15 cellular contexts compared by ENCODE assay signal in genomic region chr4:94559351-94559806, GRCh38.
DNase-seq lines count a peak whose midpoint lies in the region; ATAC-seq and TF ChIP-seq lines count a peak whose summit lies in the region.
"Had no signal": no experiment of that assay in that cellular context is flagged by ENCODE, and none has a peak within 500 bp of the region (broad histone marks: within the 10 kb centered on the region; RNA-seq: fewer than 3 reads in every experiment).

No MANE protein-coding gene starts in this region.

- ATAC-seq in HG03439 (IDR thresholded peaks at IDR 0.05; ENCODE audit: unreplicated experiment), result no peak
- ATAC-seq: activated T-cell treated with anti-CD3 and anti-CD28 coated beads, Interleukin-2, amount 50 U/mL, for 4 hours had no signal

- no peaks in the 10 kb centered on the region for H3K9me2 ChIP-seq in GM23248 (ENCODE audit: insufficient read depth)

- H3K4me2 ChIP-seq in GM23248 (ENCODE audit: unreplicated experiment), result peak overlapping the region; percentile 71
- H3K4me2 ChIP-seq: BLaER1 treated with 17β-estradiol and CSF1 and Interleukin-3, amounts not matched to agents 10 nM and 100 nM had no signal

- no peaks in the 10 kb centered on the region for H3K4me1 Mint-ChIP-seq in CD14-positive monocyte

- in situ Hi-C loops in GM23248 (cut with MboI), result no loop called here

- no peak overlapping the region for H2AFZ ChIP-seq in GM23248

- no peaks in the 10 kb centered on the region for H3K27me3 Mint-ChIP-seq in CD14-positive monocyte (ENCODE audit: low read depth in 3 of 3)

- no peaks in the 10 kb centered on the region for H3K36me3 ChIP-seq in GM23248 (ENCODE audit: low read depth)
- no peaks in the 10 kb centered on the region for H3K36me3 ChIP-seq in adipocyte (ENCODE audit: control insufficient read depth, insufficient read depth, low read length, severe bottlenecking)
- H3K36me3 ChIP-seq: BLaER1 treated with 17β-estradiol and CSF1 and Interleukin-3, amounts not matched to agents 10 nM and 100 nM had no signal

- H3K27ac ChIP-seq in GM23248, result peak overlapping the region; percentile 63; the same call in 1 of the 2 replicates
- H3K27ac ChIP-seq: BLaER1 treated with 17β-estradiol and CSF1 and Interleukin-3, amounts not matched to agents 10 nM and 100 nM had no signal

- 0 out of 2 replicates have a peak, but pooled peaks cover 1% of the 10 kb centered on the region for H4K20me1 ChIP-seq in GM23248 (ENCODE audit: insufficient read depth)

- DNase-seq in GM23248, result peak; percentile 61
- DNase-seq in adipocyte (ENCODE audit: low read depth), result peak; percentile 84
- peak; percentile 69 for DNase-seq in fibroblast of the aortic adventitia (ENCODE audit: low read depth)
- DNase-seq in skeletal muscle cell (ENCODE audit: low read depth), result peak; percentile 71
- DNase-seq in CD14-positive monocyte (ENCODE audit: low spot score), result no peak
- DNase-seq in stimulated activated naive CD4-positive, alpha-beta T cell (lab: John Stamatoyannopoulos, UW), result no peak
- no peak for DNase-seq in CD1c-positive myeloid dendritic cell (ENCODE audit: extremely low spot score)
- DNase-seq: activated CD4-positive, alpha-beta T cell treated with anti-CD3 and anti-CD28 coated beads for 4 hours; activated T-cell treated with anti-CD3 and anti-CD28 coated beads, Interleukin-2, amount 50 U/mL, for 4 hours; effector CD4-positive, alpha-beta T cell; GOT3; MM.1S; T-helper 2 cell had no signal

- H3K9me3 ChIP-seq in GM23248 (ENCODE audit: low read depth) (no peaks in the 10 kb centered on the region), adipocyte (ENCODE audit: control insufficient read depth, low read length) (no peaks in the 10 kb centered on the region)
- H3K9me3 ChIP-seq: BLaER1 treated with 17β-estradiol and CSF1 and Interleukin-3, amounts not matched to agents 10 nM and 100 nM had no signal

- H3K79me2 ChIP-seq in GM23248 (ENCODE audit: insufficient read depth), result peaks cover 89% of the 10 kb centered on the region

- H3K4me1 ChIP-seq in GM23248 (ENCODE audit: insufficient read depth) (peaks cover 49% of the 10 kb centered on the region), adipocyte (ENCODE audit: control insufficient read depth, insufficient read depth, low read length) (peaks cover 53% of the 10 kb centered on the region)

- peaks cover 0 to 5% (median 3%) of the 10 kb centered on the region in 7 donors for H3K9me3 Mint-ChIP-seq in CD14-positive monocyte
- H3K9me3 Mint-ChIP-seq: activated T-cell treated with anti-CD3 and anti-CD28 coated beads, Interleukin-2, amount 50 U/mL, for 4 hours had no signal

- no peaks in the 10 kb centered on the region for H3K36me3 Mint-ChIP-seq in CD14-positive monocyte

- H3K9ac ChIP-seq in GM23248 (no peak overlapping the region), adipocyte (ENCODE audit: low read length) (no peak overlapping the region)
- H3K9ac ChIP-seq: BLaER1 treated with 17β-estradiol and CSF1 and Interleukin-3, amounts not matched to agents 10 nM and 100 nM had no signal

- intact Hi-C loops in CD14-positive monocyte (cut with micrococcal nuclease), result no loop called here

- H3K4me3 Mint-ChIP-seq in CD14-positive monocyte, result no peak overlapping the region
- H3K4me3 Mint-ChIP-seq: activated T-cell treated with anti-CD3 and anti-CD28 coated beads, Interleukin-2, amount 50 U/mL, for 4 hours had no signal

- 35 to 50% methylated on average over 3 of the region's 3 CpGs for WGBS in GM23248 (ENCODE audit: low coverage in 1 of 2, low lambda C conversion rate in 2 of 2, missing lambda C conversion rate in 2 of 2), 2 experiments

- H3K4me3 ChIP-seq in GM23248 (no peak overlapping the region), adipocyte (ENCODE audit: low read length) (peak overlapping the region; percentile 3), fibroblast of the aortic adventitia (ENCODE audit: low read depth, low read length) (no peak overlapping the region), skeletal muscle cell (ENCODE audit: low read depth, low read length) (no peak overlapping the region)
- H3K4me3 ChIP-seq: BLaER1 treated with 17β-estradiol and CSF1 and Interleukin-3, amounts not matched to agents 10 nM and 100 nM had no signal

- TF ChIP-seq CTCF in fibroblast of the aortic adventitia (IDR thresholded peaks at IDR 0.05; ENCODE audit: insufficient read depth, low read length) (no peak), CD14-positive monocyte (IDR thresholded peaks at IDR 0.05) (no peak)

- no peak overlapping the region for H3K27ac Mint-ChIP-seq in CD14-positive monocyte

- H3F3A ChIP-seq in GM23248 (ENCODE audit: insufficient read depth), result peaks cover 51% of the 10 kb centered on the region

- H3K27me3 ChIP-seq in GM23248 (replicated peaks; ENCODE audit: insufficient read depth), result no peaks in the 10 kb centered on the region
- H3K27me3 ChIP-seq in adipocyte (replicated peaks; ENCODE audit: control insufficient read depth, insufficient read depth, low read length), result no peaks in the 10 kb centered on the region
- H3K27me3 ChIP-seq: BLaER1 treated with 17β-estradiol and CSF1 and Interleukin-3, amounts not matched to agents 10 nM and 100 nM had no signal

Comparison
In these comparisons a context has a peak if more than half of its experiments do, and no peak if none do; other contexts are left out.
1. DNase-seq: peak in GM23248 (single experiment), adipocyte (single experiment), fibroblast of the aortic adventitia (single experiment) and skeletal muscle cell (single experiment); none in CD14-positive monocyte (single experiment), stimulated activated naive CD4-positive, alpha-beta T cell (0 of 6) and CD1c-positive myeloid dendritic cell (single experiment).